In the genomic region with DNA sequence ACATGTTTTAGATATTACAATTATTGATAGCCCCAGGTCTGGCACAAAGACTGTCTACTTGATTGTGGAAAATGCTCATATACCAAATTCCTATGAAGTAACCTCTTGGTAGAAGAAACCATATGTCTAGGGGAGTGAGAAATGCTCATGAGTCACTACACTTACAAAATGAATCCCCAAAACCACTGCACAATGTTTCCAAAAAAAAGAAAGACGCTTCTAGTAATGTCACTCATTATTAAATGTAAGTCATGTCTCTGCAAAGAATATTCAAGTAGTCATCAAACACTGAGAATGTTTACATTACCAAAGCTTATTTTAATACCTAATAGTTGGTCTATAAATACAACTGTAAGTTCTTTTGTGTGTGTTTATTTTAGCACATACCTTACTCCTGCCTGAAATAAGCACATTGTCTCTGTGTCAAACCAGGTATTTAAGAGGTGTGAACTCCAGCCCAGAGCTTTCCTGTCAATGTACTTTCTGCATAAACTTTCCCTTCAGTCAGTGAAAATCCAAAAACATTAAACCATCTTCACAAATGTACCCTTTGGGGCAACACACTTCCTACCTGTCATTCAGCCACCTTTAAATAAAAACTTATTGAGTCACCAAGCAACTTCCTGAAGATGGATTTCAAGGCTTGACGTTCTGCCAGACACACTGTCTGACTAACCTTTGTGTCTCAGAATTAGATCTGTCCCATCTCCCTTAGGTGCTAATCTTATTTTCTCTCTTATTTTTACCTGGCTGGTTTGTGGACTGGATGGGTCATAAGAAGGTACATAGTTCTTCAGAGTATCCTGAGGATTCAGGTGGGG, we compare ENCODE assay signal across 1 cellular context.
TF ChIP-seq lines count a peak whose summit lies in the region.

No MANE protein-coding gene starts in this region.

TF ChIP-seq in WTC11, 78 proteins besides CTCF, POLR2A, EP300 and RAD21 (continued from another document):
- TF ChIP-seq, protein P1, sequence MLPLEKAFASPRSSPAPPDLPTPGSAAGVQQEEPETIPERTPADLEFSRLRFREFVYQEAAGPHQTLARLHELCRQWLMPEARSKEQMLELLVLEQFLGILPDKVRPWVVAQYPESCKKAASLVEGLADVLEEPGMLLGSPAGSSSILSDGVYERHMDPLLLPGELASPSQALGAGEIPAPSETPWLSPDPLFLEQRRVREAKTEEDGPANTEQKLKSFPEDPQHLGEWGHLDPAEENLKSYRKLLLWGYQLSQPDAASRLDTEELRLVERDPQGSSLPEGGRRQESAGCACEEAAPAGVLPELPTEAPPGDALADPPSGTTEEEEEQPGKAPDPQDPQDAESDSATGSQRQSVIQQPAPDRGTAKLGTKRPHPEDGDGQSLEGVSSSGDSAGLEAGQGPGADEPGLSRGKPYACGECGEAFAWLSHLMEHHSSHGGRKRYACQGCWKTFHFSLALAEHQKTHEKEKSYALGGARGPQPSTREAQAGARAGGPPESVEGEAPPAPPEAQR (CRISPR knock-in tag; IDR thresholded peaks at IDR 0.05) = no peak
- TF ChIP-seq ZNF671 (CRISPR knock-in tag; IDR thresholded peaks at IDR 0.05) (no peak), JUN (CRISPR knock-in tag; IDR thresholded peaks at IDR 0.05) (no peak), ETV6 (CRISPR knock-in tag; IDR thresholded peaks at IDR 0.05) (no peak), ZNF396 (CRISPR knock-in tag; IDR thresholded peaks at IDR 0.05; ENCODE audit: borderline replicate concordance) (no peak), NR2C2 (CRISPR knock-in tag; IDR thresholded peaks at IDR 0.05) (no peak), GTF2I (CRISPR knock-in tag; conservative IDR thresholded peaks at IDR 0.05) (no peak), CREM (CRISPR knock-in tag; IDR thresholded peaks at IDR 0.05) (no peak), NR3C1 (CRISPR knock-in tag; conservative IDR thresholded peaks at IDR 0.05; ENCODE audit: low read depth) (no peak), MYBL2 (CRISPR knock-in tag; IDR thresholded peaks at IDR 0.05) (no peak)
- TF ChIP-seq, protein P2, sequence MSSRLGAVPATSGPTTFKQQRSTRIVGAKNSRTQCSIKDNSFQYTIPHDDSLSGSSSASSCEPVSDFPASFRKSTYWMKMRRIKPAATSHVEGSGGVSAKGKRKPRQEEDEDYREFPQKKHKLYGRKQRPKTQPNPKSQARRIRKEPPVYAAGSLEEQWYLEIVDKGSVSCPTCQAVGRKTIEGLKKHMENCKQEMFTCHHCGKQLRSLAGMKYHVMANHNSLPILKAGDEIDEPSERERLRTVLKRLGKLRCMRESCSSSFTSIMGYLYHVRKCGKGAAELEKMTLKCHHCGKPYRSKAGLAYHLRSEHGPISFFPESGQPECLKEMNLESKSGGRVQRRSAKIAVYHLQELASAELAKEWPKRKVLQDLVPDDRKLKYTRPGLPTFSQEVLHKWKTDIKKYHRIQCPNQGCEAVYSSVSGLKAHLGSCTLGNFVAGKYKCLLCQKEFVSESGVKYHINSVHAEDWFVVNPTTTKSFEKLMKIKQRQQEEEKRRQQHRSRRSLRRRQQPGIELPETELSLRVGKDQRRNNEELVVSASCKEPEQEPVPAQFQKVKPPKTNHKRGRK (CRISPR knock-in tag; IDR thresholded peaks at IDR 0.05; ENCODE audit: borderline replicate concordance) = no peak
- TF ChIP-seq, protein P3, sequence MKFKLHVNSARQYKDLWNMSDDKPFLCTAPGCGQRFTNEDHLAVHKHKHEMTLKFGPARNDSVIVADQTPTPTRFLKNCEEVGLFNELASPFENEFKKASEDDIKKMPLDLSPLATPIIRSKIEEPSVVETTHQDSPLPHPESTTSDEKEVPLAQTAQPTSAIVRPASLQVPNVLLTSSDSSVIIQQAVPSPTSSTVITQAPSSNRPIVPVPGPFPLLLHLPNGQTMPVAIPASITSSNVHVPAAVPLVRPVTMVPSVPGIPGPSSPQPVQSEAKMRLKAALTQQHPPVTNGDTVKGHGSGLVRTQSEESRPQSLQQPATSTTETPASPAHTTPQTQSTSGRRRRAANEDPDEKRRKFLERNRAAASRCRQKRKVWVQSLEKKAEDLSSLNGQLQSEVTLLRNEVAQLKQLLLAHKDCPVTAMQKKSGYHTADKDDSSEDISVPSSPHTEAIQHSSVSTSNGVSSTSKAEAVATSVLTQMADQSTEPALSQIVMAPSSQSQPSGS (CRISPR knock-in tag; IDR thresholded peaks at IDR 0.05; ENCODE audit: borderline replicate concordance, low read depth) = no peak
- TF ChIP-seq, protein P4, sequence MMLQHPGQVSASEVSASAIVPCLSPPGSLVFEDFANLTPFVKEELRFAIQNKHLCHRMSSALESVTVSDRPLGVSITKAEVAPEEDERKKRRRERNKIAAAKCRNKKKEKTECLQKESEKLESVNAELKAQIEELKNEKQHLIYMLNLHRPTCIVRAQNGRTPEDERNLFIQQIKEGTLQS (CRISPR knock-in tag; conservative IDR thresholded peaks at IDR 0.05) = no peak
- TF ChIP-seq, protein P5, sequence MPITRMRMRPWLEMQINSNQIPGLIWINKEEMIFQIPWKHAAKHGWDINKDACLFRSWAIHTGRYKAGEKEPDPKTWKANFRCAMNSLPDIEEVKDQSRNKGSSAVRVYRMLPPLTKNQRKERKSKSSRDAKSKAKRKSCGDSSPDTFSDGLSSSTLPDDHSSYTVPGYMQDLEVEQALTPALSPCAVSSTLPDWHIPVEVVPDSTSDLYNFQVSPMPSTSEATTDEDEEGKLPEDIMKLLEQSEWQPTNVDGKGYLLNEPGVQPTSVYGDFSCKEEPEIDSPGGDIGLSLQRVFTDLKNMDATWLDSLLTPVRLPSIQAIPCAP (CRISPR knock-in tag; IDR thresholded peaks at IDR 0.05) = no peak
- TF ChIP-seq, protein P6, sequence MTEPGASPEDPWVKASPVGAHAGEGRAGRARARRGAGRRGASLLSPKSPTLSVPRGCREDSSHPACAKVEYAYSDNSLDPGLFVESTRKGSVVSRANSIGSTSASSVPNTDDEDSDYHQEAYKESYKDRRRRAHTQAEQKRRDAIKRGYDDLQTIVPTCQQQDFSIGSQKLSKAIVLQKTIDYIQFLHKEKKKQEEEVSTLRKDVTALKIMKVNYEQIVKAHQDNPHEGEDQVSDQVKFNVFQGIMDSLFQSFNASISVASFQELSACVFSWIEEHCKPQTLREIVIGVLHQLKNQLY (CRISPR knock-in tag; IDR thresholded peaks at IDR 0.05) = no peak
- TF ChIP-seq, protein P7, sequence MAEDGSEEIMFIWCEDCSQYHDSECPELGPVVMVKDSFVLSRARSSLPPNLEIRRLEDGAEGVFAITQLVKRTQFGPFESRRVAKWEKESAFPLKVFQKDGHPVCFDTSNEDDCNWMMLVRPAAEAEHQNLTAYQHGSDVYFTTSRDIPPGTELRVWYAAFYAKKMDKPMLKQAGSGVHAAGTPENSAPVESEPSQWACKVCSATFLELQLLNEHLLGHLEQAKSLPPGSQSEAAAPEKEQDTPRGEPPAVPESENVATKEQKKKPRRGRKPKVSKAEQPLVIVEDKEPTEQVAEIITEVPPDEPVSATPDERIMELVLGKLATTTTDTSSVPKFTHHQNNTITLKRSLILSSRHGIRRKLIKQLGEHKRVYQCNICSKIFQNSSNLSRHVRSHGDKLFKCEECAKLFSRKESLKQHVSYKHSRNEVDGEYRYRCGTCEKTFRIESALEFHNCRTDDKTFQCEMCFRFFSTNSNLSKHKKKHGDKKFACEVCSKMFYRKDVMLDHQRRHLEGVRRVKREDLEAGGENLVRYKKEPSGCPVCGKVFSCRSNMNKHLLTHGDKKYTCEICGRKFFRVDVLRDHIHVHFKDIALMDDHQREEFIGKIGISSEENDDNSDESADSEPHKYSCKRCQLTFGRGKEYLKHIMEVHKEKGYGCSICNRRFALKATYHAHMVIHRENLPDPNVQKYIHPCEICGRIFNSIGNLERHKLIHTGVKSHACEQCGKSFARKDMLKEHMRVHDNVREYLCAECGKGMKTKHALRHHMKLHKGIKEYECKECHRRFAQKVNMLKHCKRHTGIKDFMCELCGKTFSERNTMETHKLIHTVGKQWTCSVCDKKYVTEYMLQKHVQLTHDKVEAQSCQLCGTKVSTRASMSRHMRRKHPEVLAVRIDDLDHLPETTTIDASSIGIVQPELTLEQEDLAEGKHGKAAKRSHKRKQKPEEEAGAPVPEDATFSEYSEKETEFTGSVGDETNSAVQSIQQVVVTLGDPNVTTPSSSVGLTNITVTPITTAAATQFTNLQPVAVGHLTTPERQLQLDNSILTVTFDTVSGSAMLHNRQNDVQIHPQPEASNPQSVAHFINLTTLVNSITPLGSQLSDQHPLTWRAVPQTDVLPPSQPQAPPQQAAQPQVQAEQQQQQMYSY (CRISPR knock-in tag; IDR thresholded peaks at IDR 0.05) = no peak
- TF ChIP-seq, protein P8, sequence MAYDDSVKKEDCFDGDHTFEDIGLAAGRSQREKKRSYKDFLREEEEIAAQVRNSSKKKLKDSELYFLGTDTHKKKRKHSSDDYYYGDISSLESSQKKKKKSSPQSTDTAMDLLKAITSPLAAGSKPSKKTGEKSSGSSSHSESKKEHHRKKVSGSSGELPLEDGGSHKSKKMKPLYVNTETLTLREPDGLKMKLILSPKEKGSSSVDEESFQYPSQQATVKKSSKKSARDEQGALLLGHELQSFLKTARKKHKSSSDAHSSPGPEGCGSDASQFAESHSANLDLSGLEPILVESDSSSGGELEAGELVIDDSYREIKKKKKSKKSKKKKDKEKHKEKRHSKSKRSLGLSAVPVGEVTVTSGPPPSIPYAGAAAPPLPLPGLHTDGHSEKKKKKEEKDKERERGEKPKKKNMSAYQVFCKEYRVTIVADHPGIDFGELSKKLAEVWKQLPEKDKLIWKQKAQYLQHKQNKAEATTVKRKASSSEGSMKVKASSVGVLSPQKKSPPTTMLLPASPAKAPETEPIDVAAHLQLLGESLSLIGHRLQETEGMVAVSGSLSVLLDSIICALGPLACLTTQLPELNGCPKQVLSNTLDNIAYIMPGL (CRISPR knock-in tag; IDR thresholded peaks at IDR 0.05) = no peak
- TF ChIP-seq, protein P9, sequence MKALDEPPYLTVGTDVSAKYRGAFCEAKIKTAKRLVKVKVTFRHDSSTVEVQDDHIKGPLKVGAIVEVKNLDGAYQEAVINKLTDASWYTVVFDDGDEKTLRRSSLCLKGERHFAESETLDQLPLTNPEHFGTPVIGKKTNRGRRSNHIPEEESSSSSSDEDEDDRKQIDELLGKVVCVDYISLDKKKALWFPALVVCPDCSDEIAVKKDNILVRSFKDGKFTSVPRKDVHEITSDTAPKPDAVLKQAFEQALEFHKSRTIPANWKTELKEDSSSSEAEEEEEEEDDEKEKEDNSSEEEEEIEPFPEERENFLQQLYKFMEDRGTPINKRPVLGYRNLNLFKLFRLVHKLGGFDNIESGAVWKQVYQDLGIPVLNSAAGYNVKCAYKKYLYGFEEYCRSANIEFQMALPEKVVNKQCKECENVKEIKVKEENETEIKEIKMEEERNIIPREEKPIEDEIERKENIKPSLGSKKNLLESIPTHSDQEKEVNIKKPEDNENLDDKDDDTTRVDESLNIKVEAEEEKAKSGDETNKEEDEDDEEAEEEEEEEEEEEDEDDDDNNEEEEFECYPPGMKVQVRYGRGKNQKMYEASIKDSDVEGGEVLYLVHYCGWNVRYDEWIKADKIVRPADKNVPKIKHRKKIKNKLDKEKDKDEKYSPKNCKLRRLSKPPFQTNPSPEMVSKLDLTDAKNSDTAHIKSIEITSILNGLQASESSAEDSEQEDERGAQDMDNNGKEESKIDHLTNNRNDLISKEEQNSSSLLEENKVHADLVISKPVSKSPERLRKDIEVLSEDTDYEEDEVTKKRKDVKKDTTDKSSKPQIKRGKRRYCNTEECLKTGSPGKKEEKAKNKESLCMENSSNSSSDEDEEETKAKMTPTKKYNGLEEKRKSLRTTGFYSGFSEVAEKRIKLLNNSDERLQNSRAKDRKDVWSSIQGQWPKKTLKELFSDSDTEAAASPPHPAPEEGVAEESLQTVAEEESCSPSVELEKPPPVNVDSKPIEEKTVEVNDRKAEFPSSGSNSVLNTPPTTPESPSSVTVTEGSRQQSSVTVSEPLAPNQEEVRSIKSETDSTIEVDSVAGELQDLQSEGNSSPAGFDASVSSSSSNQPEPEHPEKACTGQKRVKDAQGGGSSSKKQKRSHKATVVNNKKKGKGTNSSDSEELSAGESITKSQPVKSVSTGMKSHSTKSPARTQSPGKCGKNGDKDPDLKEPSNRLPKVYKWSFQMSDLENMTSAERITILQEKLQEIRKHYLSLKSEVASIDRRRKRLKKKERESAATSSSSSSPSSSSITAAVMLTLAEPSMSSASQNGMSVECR (CRISPR knock-in tag; IDR thresholded peaks at IDR 0.05; ENCODE audit: borderline replicate concordance) = no peak
